In genomic region chr2:170250584-170250983, GRCh38 we compare ENCODE assay signal across 34 cellular contexts.
DNase-seq lines count a peak whose midpoint lies in the region; ATAC-seq, FAIRE-seq and TF ChIP-seq lines count a peak whose summit lies in the region.
"Had no signal": no experiment of that assay in that cellular context is flagged by ENCODE, and none has a peak within 500 bp of the region (broad histone marks: within the 10 kb centered on the region; RNA-seq: fewer than 3 reads in every experiment).

No MANE protein-coding gene starts in this region.

- DNase-seq in A549 (ENCODE audit: low read depth in 1 of 2, low spot score in 1 of 2) (no peak), K562 (ENCODE audit: extremely low read depth in 1 of 4, low spot score in 3 of 4) (no peak), endodermal cell (no peak), tibial nerve (ENCODE audit: low spot score in 2 of 2) (no peak), kidney (no peak)
- DNase-seq: 8988T; ACHN; AML-193; BE2C; C1 segment of cervical spinal cord; Caco-2; Calu3; CD4-positive, alpha-beta memory T cell; CD4-positive, alpha-beta T cell; CD4-positive, CD25-positive, alpha-beta regulatory T cell; CD8-positive, alpha-beta memory T cell; CD8-positive, alpha-beta T cell; COR-L47; DMS 273 treated with DMSO at 0.1 percent for 48 hours; DMS153; DMS53; DMS79; DMS79 treated with DMSO at 0.1 percent for 48 hours; DND-41; EL had no signal

- CTCF ChIA-PET in A549 (lab: Yijun Ruan, JAX) (interaction anchor here (1.0 kb wide), 1 partner anchor 14 kb away, joined by 3 read pairs; no protein-coding TSS in a partner anchor), K562 (lab: Yijun Ruan, JAX; ENCODE audit: low intra/inter-chr PET ratio) (no interaction called here)

- H3K79me2 ChIP-seq in K562 (ENCODE audit: control insufficient read depth, insufficient read depth, low read length): no peaks in the 10 kb centered on the region

- no peaks in the 10 kb centered on the region for H3K36me3 ChIP-seq in K562 (ENCODE audit: control insufficient read depth, insufficient read depth, low read length)
- no peaks in the 10 kb centered on the region for H3K36me3 ChIP-seq in endodermal cell (ENCODE audit: control insufficient read depth, insufficient read depth, low read length)
- H3K36me3 ChIP-seq in tibial nerve: no peaks in the 10 kb centered on the region
- H3K36me3 ChIP-seq in kidney (ENCODE audit: control insufficient read depth in 1 of 2, insufficient read depth in 2 of 2, low read length in 2 of 2): no peaks in the 10 kb centered on the region
- H3K36me3 ChIP-seq: BE2C; BLaER1; BLaER1 treated with 17β-estradiol and CSF1 and Interleukin-3, amounts not matched to agents 10 nM and 100 nM had no signal

- POLR2A ChIA-PET in A549 (lab: Yijun Ruan, JAX) (no interaction called here), K562 (lab: Yijun Ruan, JAX) (no interaction called here)

- H3K9ac ChIP-seq in K562 (ENCODE audit: insufficient read depth in 1 of 2, low read depth in 2 of 2, low read length in 2 of 2) (no peak overlapping the region), endodermal cell (ENCODE audit: extremely low read depth, low read length, poor library complexity, severe bottlenecking) (no peak overlapping the region), kidney (ENCODE audit: low read length in 2 of 2) (no peak overlapping the region)
- H3K9ac ChIP-seq: BLaER1; BLaER1 treated with 17β-estradiol and CSF1 and Interleukin-3, amounts not matched to agents 10 nM and 100 nM had no signal

- H3K36me3 Mint-ChIP-seq in endodermal cell (ENCODE audit: low read depth): peaks cover 3% of the 10 kb centered on the region
- H3K36me3 Mint-ChIP-seq: CD14-positive monocyte; CD4-positive, alpha-beta memory T cell; CD4-positive, CD25-positive, alpha-beta regulatory T cell; CD8-positive, alpha-beta memory T cell; CD8-positive, alpha-beta T cell had no signal

- H3K4me3 Mint-ChIP-seq in endodermal cell: no peak overlapping the region
- H3K4me3 Mint-ChIP-seq: B cell; CD14-positive monocyte; CD4-positive, alpha-beta memory T cell; CD4-positive, alpha-beta T cell; CD4-positive, CD25-positive, alpha-beta regulatory T cell; CD8-positive, alpha-beta memory T cell; CD8-positive, alpha-beta T cell had no signal

- H3K27ac ChIP-seq in A549 (no peak overlapping the region), K562 (ENCODE audit: extremely low read depth, low read depth, low read length) (no peak overlapping the region), endodermal cell (ENCODE audit: low read depth, low read length) (no peak overlapping the region), tibial nerve (no peak overlapping the region), kidney (ENCODE audit: low read depth in 2 of 2, low read length in 2 of 2) (no peak overlapping the region)
- H3K27ac ChIP-seq: 22Rv1; BLaER1; BLaER1 treated with 17β-estradiol and CSF1 and Interleukin-3, amounts not matched to agents 10 nM and 100 nM; C4-2B had no signal

- H3K9me3 ChIP-seq in A549 (no peaks in the 10 kb centered on the region), K562 (replicated peaks; ENCODE audit: control insufficient read depth, insufficient read depth, low read depth, low read length) (peaks cover 9% of the 10 kb centered on the region), endodermal cell (ENCODE audit: control insufficient read depth, low read length) (peaks cover 18% of the 10 kb centered on the region), tibial nerve (no peaks in the 10 kb centered on the region), kidney (ENCODE audit: control insufficient read depth in 1 of 2, low read length in 2 of 2) (no peaks in the 10 kb centered on the region)
- H3K9me3 ChIP-seq: BE2C, BLaER1, Caco-2 had no signal

- peaks cover 6% of the 10 kb centered on the region for H3K27me3 Mint-ChIP-seq in endodermal cell (ENCODE audit: insufficient read depth)

- intact Hi-C loops in K562 (cut with micrococcal nuclease) (no loop called here), kidney (cut with DNase I) (no loop called here)

- no peak for TF ChIP-seq CTCF in A549 (IDR thresholded peaks at IDR 0.05)
- TF ChIP-seq CTCF in K562 (IDR thresholded peaks at IDR 0.05 in 2 of 3, conservative IDR thresholded peaks at IDR 0.05 in 1 of 3; ENCODE audit: insufficient read depth in 2 of 3, low read depth in 1 of 3, low read length in 3 of 3): no peak
- no peak for TF ChIP-seq CTCF in endodermal cell (conservative IDR thresholded peaks at IDR 0.05)
- TF ChIP-seq CTCF in tibial nerve (IDR thresholded peaks at IDR 0.05): no peak
- no peak for TF ChIP-seq CTCF in kidney (IDR thresholded peaks at IDR 0.05; ENCODE audit: borderline replicate concordance, extremely low read depth, insufficient read depth)

- no TSS peak for BruUV-seq in K562 (replicated peaks; lab: Mats Ljungman, UMichigan)

- TF ChIP-seq RAD21 in A549 (conservative IDR thresholded peaks at IDR 0.05 in 1 of 2, IDR thresholded peaks at IDR 0.05 in 1 of 2) (no peak), K562 (CRISPR knock-in tag; conservative IDR thresholded peaks at IDR 0.05 in 1 of 2, IDR thresholded peaks at IDR 0.05 in 1 of 2) (no peak)

- H3K4me1 ChIP-seq in A549 (no peaks in the 10 kb centered on the region), K562 (replicated peaks in 1 of 2; ENCODE audit: control insufficient read depth in 2 of 2, insufficient read depth in 2 of 2, low read length in 2 of 2) (peaks cover 16 to 66% of the 10 kb centered on the region in 2 experiments), endodermal cell (ENCODE audit: control insufficient read depth, insufficient read depth, low read length) (peaks cover 11% of the 10 kb centered on the region), tibial nerve (no peaks in the 10 kb centered on the region), kidney (ENCODE audit: control insufficient read depth in 1 of 2, insufficient read depth in 1 of 2, low read depth in 1 of 2, low read length in 2 of 2) (no peaks in the 10 kb centered on the region)
- H3K4me1 ChIP-seq: BE2C, BLaER1 had no signal

- peaks cover 28% of the 10 kb centered on the region for H3K4me1 Mint-ChIP-seq in endodermal cell
- H3K4me1 Mint-ChIP-seq: B cell; CD4-positive, alpha-beta memory T cell; CD4-positive, CD25-positive, alpha-beta regulatory T cell; CD8-positive, alpha-beta memory T cell had no signal

- no peak overlapping the region for H2AFZ ChIP-seq in K562 (ENCODE audit: low read depth, low read length)

- no peak for FAIRE-seq in A549 (lab: Jason Lieb, UNC)
- FAIRE-seq in K562 (lab: Jason Lieb, UNC): no peak
- no peak for FAIRE-seq in kidney (lab: Jason Lieb, UNC)
- FAIRE-seq: A204.1, D721Med had no signal

- no peaks in the 10 kb centered on the region for H4K20me1 ChIP-seq in K562 (replicated peaks; ENCODE audit: control insufficient read depth, insufficient read depth, low read length)
- H4K20me1 ChIP-seq: BLaER1; BLaER1 treated with 17β-estradiol and CSF1 and Interleukin-3, amounts not matched to agents 10 nM and 100 nM had no signal

- ATAC-seq in A549: no peak
- ATAC-seq in K562: no peak
- no peak for ATAC-seq in HG02973 (IDR thresholded peaks at IDR 0.05; ENCODE audit: unreplicated experiment)
- ATAC-seq: CD8-positive, alpha-beta T cell had no signal

- no peak for TF ChIP-seq EP300 in A549 (IDR thresholded peaks at IDR 0.05)
- TF ChIP-seq EP300 in K562 (IDR thresholded peaks at IDR 0.05; ENCODE audit: low read length): no peak
- TF ChIP-seq EP300 in tibial nerve (IDR thresholded peaks at IDR 0.05): no peak

- H3K4me3 ChIP-seq in A549 (no peak overlapping the region), K562 (no peak overlapping the region), endodermal cell (ENCODE audit: low read length) (peak overlapping the region; percentile 40), tibial nerve (no peak overlapping the region), kidney (ENCODE audit: low read length in 2 of 2) (no peak overlapping the region)
- H3K4me3 ChIP-seq: BLaER1; BLaER1 treated with 17β-estradiol and CSF1 and Interleukin-3, amounts not matched to agents 10 nM and 100 nM had no signal

- H3K9me1 ChIP-seq in K562 (ENCODE audit: control insufficient read depth, insufficient read depth, low read length): no peaks in the 10 kb centered on the region

- H3K9me3 Mint-ChIP-seq in endodermal cell: peaks cover 14% of the 10 kb centered on the region
- H3K9me3 Mint-ChIP-seq: CD8-positive, alpha-beta T cell had no signal

- in situ Hi-C loops in K562 (cut with MboI): no loop called here

- TF ChIP-seq POLR2A in A549 (IDR thresholded peaks at IDR 0.05; ENCODE audit: low read length): no peak
- TF ChIP-seq POLR2A in K562 (conservative IDR thresholded peaks at IDR 0.05): no peak
- TF ChIP-seq POLR2A in tibial nerve (IDR thresholded peaks at IDR 0.05): no peak

- H3K4me2 ChIP-seq in A549: peak overlapping the region; percentile 34; the same call in 1 of the 3 replicates
- H3K4me2 ChIP-seq in K562 (ENCODE audit: insufficient read depth, low read length): no peak overlapping the region
- H3K4me2 ChIP-seq: BLaER1; BLaER1 treated with 17β-estradiol and CSF1 and Interleukin-3, amounts not matched to agents 10 nM and 100 nM had no signal

- H3K27ac Mint-ChIP-seq in endodermal cell: no peak overlapping the region
- H3K27ac Mint-ChIP-seq: B cell; CD14-positive monocyte; CD4-positive, alpha-beta memory T cell; CD4-positive, alpha-beta T cell; CD4-positive, CD25-positive, alpha-beta regulatory T cell; CD8-positive, alpha-beta memory T cell; CD8-positive, alpha-beta T cell had no signal

- WGBS in A549 (ENCODE audit: missing lambda C conversion rate): 50% methylated on average over 6 of the region's 6 CpGs
- WGBS in K562 (ENCODE audit: insufficient coverage, low coverage, missing lambda C conversion rate): 86% methylated on average over 6 of the region's 6 CpGs
- 99 to 100% methylated on average over 2 to 6 of the region's 6 CpGs for WGBS in endodermal cell (ENCODE audit: insufficient coverage in 1 of 2, insufficient read length in 1 of 2), 2 experiments
- WGBS in tibial nerve, 2 donors: 95% methylated on average over 6 of the region's 6 CpGs

- H3K27me3 ChIP-seq in K562 (ENCODE audit: control insufficient read depth in 2 of 2, insufficient read depth in 2 of 2, low read length in 2 of 2): no peaks in the 10 kb centered on the region
- no peaks in the 10 kb centered on the region for H3K27me3 ChIP-seq in endodermal cell (ENCODE audit: control insufficient read depth, insufficient read depth, low read length, poor library complexity, severe bottlenecking)
- no peaks in the 10 kb centered on the region for H3K27me3 ChIP-seq in tibial nerve
- H3K27me3 ChIP-seq: BE2C; BLaER1; BLaER1 treated with 17β-estradiol and CSF1 and Interleukin-3, amounts not matched to agents 10 nM and 100 nM had no signal

TF ChIP-seq in A549, 52 proteins besides CTCF, POLR2A, EP300 and RAD21 (continues in another document):
- TF ChIP-seq FOSL2 (IDR thresholded peaks at IDR 0.05) (no peak), FOSL2 (CRISPR knock-in tag; IDR thresholded peaks at IDR 0.05) (no peak), JUNB (IDR thresholded peaks at IDR 0.05) (no peak), KDM1A (IDR thresholded peaks at IDR 0.05; ENCODE audit: low read depth) (no peak)

TF ChIP-seq in K562, 482 proteins besides CTCF, POLR2A, EP300 and RAD21 (continues in another document):
- TF ChIP-seq ID3 (CRISPR knock-in tag; IDR thresholded peaks at IDR 0.05): no peak
- 0 out of 2 replicates have a peak, but pooled peaks have one; percentile 40 for TF ChIP-seq ID3 (tag; IDR thresholded peaks at IDR 0.05)
